21 cellular contexts compared by ENCODE assay signal in the genomic region with DNA sequence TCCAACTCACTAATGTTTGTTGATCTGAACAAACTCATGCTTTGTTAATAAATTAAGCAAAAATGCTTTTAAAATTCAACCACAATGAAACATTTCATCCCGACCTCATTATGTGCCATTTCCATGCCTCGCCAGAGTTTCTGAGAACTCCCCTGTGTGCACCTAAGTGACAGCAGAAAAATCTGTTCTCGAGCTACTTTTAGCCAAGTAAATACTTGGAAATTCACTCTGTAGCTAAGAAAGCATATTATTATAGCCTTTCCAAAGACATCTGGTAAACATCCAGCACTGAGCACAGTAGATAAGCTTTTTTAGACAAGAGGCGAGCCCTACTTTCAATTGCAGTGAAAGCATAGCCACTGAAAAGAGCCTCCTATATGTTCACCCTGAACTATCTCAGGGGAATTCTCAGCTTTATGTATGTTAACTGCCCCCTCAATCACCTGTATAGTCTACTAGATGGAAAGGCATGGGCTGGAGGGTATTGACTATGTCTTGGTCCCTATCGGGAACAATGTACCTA.
"Had no signal": no experiment of that assay in that cellular context is flagged by ENCODE, and none has a peak within 500 bp of the region (broad histone marks: within the 10 kb centered on the region; RNA-seq: fewer than 3 reads in every experiment).

No MANE protein-coding gene starts in this region.

- H3K4me3 ChIP-seq: neural progenitor cell, right lobe of liver, tibial nerve had no signal

- H3K4me1 ChIP-seq: neural progenitor cell, parathyroid adenoma, right lobe of liver, tibial nerve had no signal

- H3K27ac ChIP-seq: neural progenitor cell, parathyroid adenoma, right lobe of liver, tibial nerve had no signal

- DNase-seq: activated B cell treated with CpG ODN at 0.5 μM for 24 hours; activated CD4-positive, alpha-beta T cell treated with anti-CD3 and anti-CD28 coated beads, Interleukin-2, amount 50 U/mL, for 1 hour; activated CD8-positive, alpha-beta memory T cell treated with anti-CD3 and anti-CD28 coated beads, Interleukin-2, amount 10 ng/mL, durations not matched to agents 7 days and 5 days; activated CD8-positive, alpha-beta T cell treated with anti-CD3 and anti-CD28 coated beads, Interleukin-2, amount 10 ng/mL, durations not matched to agents 7 days and 5 days; activated naive CD8-positive, alpha-beta T cell treated with anti-CD3 and anti-CD28 coated beads, Interleukin-2, amount 50 U/mL, for 24 hours; activated T-cell treated with anti-CD3 and anti-CD28 coated beads, Interleukin-2, amount 50 U/mL, for 48 hours; amygdala; endodermal cell; foreskin fibroblast; left colon; naive thymus-derived CD8-positive, alpha-beta T cell; occipital lobe; right lobe of liver; small intestine; stimulated activated CD4-positive, alpha-beta T cell treated with anti-CD3 and anti-CD28 coated beads, Interleukin-2, amount 100 ng/mL, for 24 hours; stimulated activated naive CD4-positive, alpha-beta T cell; T-helper 1 cell had no signal

- H2AFZ ChIP-seq: neural progenitor cell, parathyroid adenoma had no signal

- H3K79me2 ChIP-seq: parathyroid adenoma had no signal

- H3K36me3 ChIP-seq: neural progenitor cell, right lobe of liver, tibial nerve had no signal

- H3K9ac ChIP-seq: neural progenitor cell, parathyroid adenoma had no signal

- H3K4me2 ChIP-seq: neural progenitor cell had no signal

- H3K9me3 ChIP-seq: right lobe of liver had no signal

- H3K27me3 ChIP-seq: neural progenitor cell, right lobe of liver, tibial nerve had no signal

- ATAC-seq: activated CD8-positive, alpha-beta memory T cell treated with anti-CD3 and anti-CD28 coated beads, Interleukin-2, amount 10 ng/mL, durations not matched to agents 7 days and 5 days; activated CD8-positive, alpha-beta T cell treated with anti-CD3 and anti-CD28 coated beads, Interleukin-2, amount 10 ng/mL, durations not matched to agents 7 days and 5 days; activated naive CD8-positive, alpha-beta T cell treated with anti-CD3 and anti-CD28 coated beads, Interleukin-2, amount 50 U/mL, for 24 hours; esophagus mucosa; left colon; naive thymus-derived CD8-positive, alpha-beta T cell; right lobe of liver had no signal
